8 cellular contexts compared by ENCODE assay signal in the genomic region with DNA sequence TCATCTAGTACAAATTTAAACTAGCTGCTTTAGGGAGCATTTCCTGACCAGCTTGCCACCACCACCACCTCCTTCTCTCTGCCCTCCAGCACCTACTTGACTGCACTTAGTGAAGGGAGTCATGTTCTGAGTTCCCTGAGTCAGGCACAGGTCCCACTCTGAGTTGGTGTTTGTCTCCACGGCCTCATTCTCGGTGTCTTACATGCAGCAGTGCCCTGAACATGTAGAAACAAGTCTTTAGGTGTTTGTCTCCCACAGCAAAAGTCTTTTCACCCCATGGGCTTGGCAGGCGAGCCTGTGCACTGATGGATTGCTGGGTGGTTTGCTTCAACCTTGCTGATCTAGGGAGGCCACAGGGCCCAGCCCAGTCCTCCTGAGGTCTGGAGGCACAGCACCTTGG. TPM values are rescaled to one million over a fixed set of nuclear protein-coding genes. Genes with fewer than 3 reads are reported as not detected.
DNase-seq lines count a peak whose midpoint lies in the region; ATAC-seq and TF ChIP-seq lines count a peak whose summit lies in the region.

No MANE protein-coding gene starts in this region.

- H3K9me3 ChIP-seq in CD4-positive, CD25-positive, alpha-beta regulatory T cell (ENCODE audit: control insufficient read depth in 2 of 2, low read length in 2 of 2) = no peaks in the 10 kb centered on the region
- no peaks in the 10 kb centered on the region for H3K9me3 ChIP-seq in KOPT-K1 (ENCODE audit: insufficient read depth, low read length, poor library complexity, severe bottlenecking)
- no peaks in the 10 kb centered on the region for H3K9me3 ChIP-seq in neural progenitor cell (ENCODE audit: low read depth)

- peaks cover 100% of the 10 kb centered on the region for H3K79me2 ChIP-seq in neural progenitor cell (ENCODE audit: low read depth)

- BruUV-seq in MCF 10A (replicated peaks; lab: Mats Ljungman, UMichigan) = no TSS peak

- no peak for ATAC-seq in CD4-positive, CD25-positive, alpha-beta regulatory T cell (ENCODE audit: low read depth in 2 of 2)
- no peak for ATAC-seq in HG03175 (IDR thresholded peaks at IDR 0.05; ENCODE audit: unreplicated experiment)

- H3K36me3 ChIP-seq in CD4-positive, CD25-positive, alpha-beta regulatory T cell (ENCODE audit: control insufficient read depth, insufficient read depth, low read length) = peaks cover 29% of the 10 kb centered on the region
- H3K36me3 ChIP-seq in KOPT-K1 (ENCODE audit: insufficient read depth, low read length) = no peaks in the 10 kb centered on the region; the same call in 1 of the 2 replicates
- H3K36me3 ChIP-seq in neural progenitor cell = no peaks in the 10 kb centered on the region

- no peak overlapping the region for H3K9ac ChIP-seq in neural progenitor cell

- POLR2A ChIA-PET in MCF 10A (lab: Yijun Ruan, JAX) = interaction anchor here (0.7 to 11.9 kb wide), 7 partner anchors 13 to 307 kb away, joined by 3 to 205 read pairs (median 7); a partner anchor contains a TSS

- DNase-seq in CD4-positive, CD25-positive, alpha-beta regulatory T cell = no peak
- DNase-seq in MCF 10A (ENCODE audit: unreplicated experiment) = peak; percentile 86
- DNase-seq in neural progenitor cell (ENCODE audit: low spot score) = no peak
- no peak for DNase-seq in glomerular visceral epithelial cell (ENCODE audit: extremely low spot score)
- no peak for DNase-seq in NCI-H2227 (lab: John Stamatoyannopoulos, UW; ENCODE audit: unreplicated experiment)
- DNase-seq in SKM-1 treated with dmso at 0.1 percent for 144 hours (lab: John Stamatoyannopoulos, UW; ENCODE audit: unreplicated experiment) = no peak

- H2AFZ ChIP-seq in neural progenitor cell (replicated peaks) = no peak overlapping the region

- no peaks in the 10 kb centered on the region for H3K9me3 Mint-ChIP-seq in CD4-positive, CD25-positive, alpha-beta regulatory T cell
- H3K9me3 Mint-ChIP-seq in MCF 10A (ENCODE audit: unreplicated experiment) (no peaks in the 10 kb centered on the region), neural progenitor cell (peaks cover 5% of the 10 kb centered on the region)

- CTCF ChIA-PET in MCF 10A (lab: Yijun Ruan, JAX) = interaction anchor here (0.9 to 33.7 kb wide), 10 partner anchors 9 to 35 kb away, joined by 3 to 923 read pairs (median 6); no protein-coding TSS in a partner anchor

- no peak overlapping the region for H3K4me2 ChIP-seq in neural progenitor cell

- intact Hi-C loops in MCF 10A (cut with micrococcal nuclease) = loop anchor here (1.0 kb wide), 1 partner anchor 12 kb away; no protein-coding TSS in a partner anchor

- peak overlapping the region; percentile 89 to 99 (median 93) for H3K27ac Mint-ChIP-seq in CD4-positive, CD25-positive, alpha-beta regulatory T cell
- H3K27ac Mint-ChIP-seq in MCF 10A (ENCODE audit: low read depth, unreplicated experiment) (peak overlapping the region; percentile 99), neural progenitor cell (peak overlapping the region; percentile 54)

- TF ChIP-seq CTCF in MCF 10A (IDR thresholded peaks at IDR 0.05; ENCODE audit: unreplicated experiment) = no peak
- no peak for TF ChIP-seq CTCF in neural progenitor cell (IDR thresholded peaks at IDR 0.05)

- H3K4me3 ChIP-seq in CD4-positive, CD25-positive, alpha-beta regulatory T cell (ENCODE audit: low read depth, low read length) = peak overlapping the region; percentile 52
- no peak overlapping the region for H3K4me3 ChIP-seq in neural progenitor cell

- peaks cover 100% of the 10 kb centered on the region for H3K4me1 ChIP-seq in CD4-positive, CD25-positive, alpha-beta regulatory T cell (ENCODE audit: control insufficient read depth, insufficient read depth, low read length, poor library complexity, severe bottlenecking)
- H3K4me1 ChIP-seq in neural progenitor cell = peaks cover 52% of the 10 kb centered on the region

- peak overlapping the region; percentile 85 for H3K27ac ChIP-seq in CD4-positive, CD25-positive, alpha-beta regulatory T cell (ENCODE audit: insufficient read depth, low read length, poor library complexity, severe bottlenecking)
- peak overlapping the region; percentile 32 for H3K27ac ChIP-seq in KOPT-K1 (ENCODE audit: low read depth, low read length, poor library complexity, severe bottlenecking)
- H3K27ac ChIP-seq in neural progenitor cell = no peak overlapping the region

- no peaks in the 10 kb centered on the region for H3K27me3 ChIP-seq in CD4-positive, CD25-positive, alpha-beta regulatory T cell (ENCODE audit: control insufficient read depth, insufficient read depth, low read length)
- H3K27me3 ChIP-seq in neural progenitor cell = no peaks in the 10 kb centered on the region

- no peaks in the 10 kb centered on the region for H3K27me3 Mint-ChIP-seq in CD4-positive, CD25-positive, alpha-beta regulatory T cell
- H3K27me3 Mint-ChIP-seq in MCF 10A (ENCODE audit: insufficient read depth, unreplicated experiment) (no peaks in the 10 kb centered on the region), neural progenitor cell (ENCODE audit: insufficient read depth, low read depth) (peaks cover 2% of the 10 kb centered on the region)

- H3K36me3 Mint-ChIP-seq in CD4-positive, CD25-positive, alpha-beta regulatory T cell = peaks cover 41% of the 10 kb centered on the region
- H3K36me3 Mint-ChIP-seq in MCF 10A (ENCODE audit: insufficient read depth, unreplicated experiment) = peaks cover 28% of the 10 kb centered on the region
- peaks cover 19% of the 10 kb centered on the region for H3K36me3 Mint-ChIP-seq in neural progenitor cell

- peaks cover 19% of the 10 kb centered on the region for H3F3A ChIP-seq in neural progenitor cell (ENCODE audit: low read depth)

- peaks cover 18 to 98% (median 63%) of the 10 kb centered on the region in 4 donors for H3K4me1 Mint-ChIP-seq in CD4-positive, CD25-positive, alpha-beta regulatory T cell
- H3K4me1 Mint-ChIP-seq in MCF 10A (ENCODE audit: insufficient read depth, unreplicated experiment) = peaks cover 52% of the 10 kb centered on the region
- peaks cover 68% of the 10 kb centered on the region for H3K4me1 Mint-ChIP-seq in neural progenitor cell

- H4K20me1 ChIP-seq in neural progenitor cell (ENCODE audit: low read depth) = peaks cover 99% of the 10 kb centered on the region

- peak overlapping the region; percentile 77 to 89 (median 80) for H3K4me3 Mint-ChIP-seq in CD4-positive, CD25-positive, alpha-beta regulatory T cell
- H3K4me3 Mint-ChIP-seq in MCF 10A (ENCODE audit: unreplicated experiment) (peak overlapping the region; percentile 38), neural progenitor cell (no peak overlapping the region)

RNA-seq across cellular contexts. Expression of a gene that starts 16.9 kb away (rescaled TPM):
- total RNA-seq in CD4-positive, CD25-positive, alpha-beta regulatory T cell = 198 TPM
- 100 to 1,000 TPM; 157 to 270 (median 180) TPM for polyA plus RNA-seq in CD4-positive, CD25-positive, alpha-beta regulatory T cell
- 46.9 and 53.7 TPM in 2 replicates for total RNA-seq in MCF 10A (2022)
- 32.7 and 68.9 TPM in 2 replicates for total RNA-seq in neural progenitor cell (ENCODE audit: low replicate concordance)
